In the genomic region with DNA sequence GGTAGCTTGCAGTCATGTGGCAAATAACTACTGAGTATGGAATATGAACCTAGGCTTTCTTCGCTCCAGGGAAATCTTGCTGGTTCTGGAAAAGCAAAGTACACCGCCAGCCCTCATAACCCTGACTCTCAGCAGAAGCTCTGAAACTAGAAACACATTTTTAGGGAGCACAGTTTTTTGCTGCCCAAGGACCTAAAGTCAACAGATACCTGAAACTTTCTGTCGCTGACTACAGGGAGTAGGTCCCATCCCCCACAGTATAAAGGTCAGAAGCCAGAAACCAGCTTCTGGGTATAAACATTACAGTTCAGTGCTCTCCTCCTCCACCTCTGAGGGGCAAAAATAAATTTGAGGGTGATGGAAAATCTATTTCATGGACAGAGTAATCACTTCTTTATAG, we compare ENCODE assay signal across 19 cellular contexts. TPM values are rescaled to one million over a fixed set of nuclear protein-coding genes. Genes with fewer than 3 reads are reported as not detected.
DNase-seq lines count a peak whose midpoint lies in the region; ATAC-seq, FAIRE-seq and TF ChIP-seq lines count a peak whose summit lies in the region.
"Had no signal": no experiment of that assay in that cellular context is flagged by ENCODE, and none has a peak within 500 bp of the region (broad histone marks: within the 10 kb centered on the region; RNA-seq: fewer than 3 reads in every experiment).

No MANE protein-coding gene starts in this region.

- H3K4me3 Mint-ChIP-seq in MCF 10A (ENCODE audit: unreplicated experiment) (no peak overlapping the region), WTC11 (0 out of 2 replicates have a peak overlapping the region, but pooled peaks have one; percentile 10)
- peak overlapping the region; percentile 37 to 85 for H3K4me3 Mint-ChIP-seq in stimulated activated naive CD8-positive, alpha-beta T cell treated with anti-CD3 and anti-CD28 coated beads, Interleukin-15, amount 100 ng/mL, for 72 hours

- no peak for ATAC-seq in WTC11
- ATAC-seq in left lobe of liver, result peak; percentile 65
- no peak for ATAC-seq in stimulated activated naive CD8-positive, alpha-beta T cell treated with anti-CD3 and anti-CD28 coated beads, Interleukin-15, amount 100 ng/mL, for 72 hours
- ATAC-seq: body of pancreas had no signal

- no peaks in the 10 kb centered on the region for H4K20me1 ChIP-seq in mammary epithelial cell (ENCODE audit: insufficient read depth, low read length)

- H3K36me3 ChIP-seq in mammary epithelial cell (ENCODE audit: insufficient read depth, low read length), result peaks cover 3% of the 10 kb centered on the region

- no peak overlapping the region for H3K4me2 ChIP-seq in mammary epithelial cell (ENCODE audit: insufficient read depth, low read depth, low read length)

- in situ Hi-C loops in mammary epithelial cell (cut with MboI; ENCODE audit: low sequenced_read_pairs in 2 of 2), result no loop called here

- no peaks in the 10 kb centered on the region for H3K9me3 Mint-ChIP-seq in MCF 10A (ENCODE audit: unreplicated experiment)
- H3K9me3 Mint-ChIP-seq in WTC11, result no peaks in the 10 kb centered on the region
- no peaks in the 10 kb centered on the region for H3K9me3 Mint-ChIP-seq in stimulated activated naive CD8-positive, alpha-beta T cell treated with anti-CD3 and anti-CD28 coated beads, Interleukin-15, amount 100 ng/mL, for 72 hours
- H3K9me3 Mint-ChIP-seq: naive B cell had no signal

- H3K4me3 ChIP-seq in mammary epithelial cell (replicated peaks in 1 of 3; ENCODE audit: insufficient read depth in 1 of 3, low read depth in 2 of 3, low read length in 3 of 3) (no peak overlapping the region), foreskin fibroblast (ENCODE audit: low read depth in 1 of 2, low read length in 2 of 2) (no peak overlapping the region)
- H3K4me3 ChIP-seq: body of pancreas, lung, SJCRH30 had no signal

- H3K27ac Mint-ChIP-seq in MCF 10A (ENCODE audit: low read depth, unreplicated experiment), result no peak overlapping the region
- H3K27ac Mint-ChIP-seq in WTC11, result peak overlapping the region; percentile 63
- peak overlapping the region in 1 of 2 donors; percentile 34 for H3K27ac Mint-ChIP-seq in stimulated activated naive CD8-positive, alpha-beta T cell treated with anti-CD3 and anti-CD28 coated beads, Interleukin-15, amount 100 ng/mL, for 72 hours

- TF ChIP-seq CTCF in mammary epithelial cell (conservative IDR thresholded peaks at IDR 0.05 in 1 of 2, IDR thresholded peaks at IDR 0.05 in 1 of 2; ENCODE audit: extremely low read depth in 1 of 2, insufficient read depth in 1 of 2, low read depth in 1 of 2, low read length in 2 of 2) (no peak), MCF 10A (IDR thresholded peaks at IDR 0.05; ENCODE audit: unreplicated experiment) (no peak), WTC11 (IDR thresholded peaks at IDR 0.05) (no peak), foreskin fibroblast (IDR thresholded peaks at IDR 0.05; ENCODE audit: low read depth, low read length) (no peak)

- CTCF ChIA-PET in mammary epithelial cell (lab: Charles Lee; ENCODE audit: low non-redundant PET) (no interaction called here), MCF 10A (lab: Yijun Ruan, JAX) (interaction anchor here (0.6 to 12.7 kb wide), 5 partner anchors 15 to 72 kb away, joined by 3 to 159 read pairs (median 3); no protein-coding TSS in a partner anchor), WTC11 (lab: Charles Lee) (interaction anchor here (0.7 to 4.7 kb wide), 5 partner anchors 13 to 136 kb away, joined by 3 to 28 read pairs (median 4); partner anchors contain the start of gene G3BP1)

- no peak for TF ChIP-seq POLR2A in GM12892 (IDR thresholded peaks at IDR 0.05; ENCODE audit: low read depth, low read length)

- H3K36me3 Mint-ChIP-seq in MCF 10A (ENCODE audit: insufficient read depth, unreplicated experiment) (peaks cover 21% of the 10 kb centered on the region), WTC11 (peaks cover 10% of the 10 kb centered on the region)

- H3K4me1 Mint-ChIP-seq in MCF 10A (ENCODE audit: insufficient read depth, unreplicated experiment) (peaks cover 36% of the 10 kb centered on the region), WTC11 (peaks cover 39% of the 10 kb centered on the region)
- peaks cover 59% of the 10 kb centered on the region for H3K4me1 Mint-ChIP-seq in stimulated activated naive CD8-positive, alpha-beta T cell treated with anti-CD3 and anti-CD28 coated beads, Interleukin-15, amount 100 ng/mL, for 72 hours

- no peak for FAIRE-seq in GM12892 (lab: Jason Lieb, UNC)

- H3K9me3 ChIP-seq in mammary epithelial cell (replicated peaks; ENCODE audit: insufficient read depth, low read length), result no peaks in the 10 kb centered on the region
- H3K9me3 ChIP-seq: body of pancreas, SJCRH30 had no signal

- peaks cover 59% of the 10 kb centered on the region for H3K79me2 ChIP-seq in mammary epithelial cell (ENCODE audit: insufficient read depth, low read length)

- DNase-seq in mammary epithelial cell, result no peak
- no peak for DNase-seq in MCF 10A (ENCODE audit: unreplicated experiment)
- no peak for DNase-seq in WTC11 (ENCODE audit: low spot score)
- DNase-seq in left lobe of liver (ENCODE audit: low spot score), result peak; percentile 67
- no peak for DNase-seq in stimulated activated naive CD8-positive, alpha-beta T cell treated with anti-CD3 and anti-CD28 coated beads, Interleukin-15, amount 100 ng/mL, for 72 hours
- DNase-seq in NOMO-1 treated with DMSO at 0.1 percent for 48 hours (lab: John Stamatoyannopoulos, UW; ENCODE audit: unreplicated experiment), result no peak
- DNase-seq in GM12892 (ENCODE audit: insufficient read length), result no peak
- no peak for DNase-seq in foreskin fibroblast
- DNase-seq: activated CD4-positive, CD25-positive, alpha-beta regulatory T cell treated with anti-CD3 and anti-CD28 coated beads, Interleukin-2, amount 50 U/mL, for 72 hours; activated CD8-positive, alpha-beta memory T cell treated with anti-CD3 and anti-CD28 coated beads, Interleukin-2, amount 50 U/mL, for 48 hours; activated naive CD4-positive, alpha-beta T cell treated with anti-CD3 and anti-CD28 coated beads, Interleukin-2, amount 50 U/mL, for 16 hours; dermis blood vessel endothelial cell; erythroblast; naive B cell; NCI-H2029 treated with DMSO at 0.1 percent for 48 hours; NCI-H510A treated with DMSO at 0.1 percent for 48 hours; SJCRH30 had no signal

- intact Hi-C loops in mammary epithelial cell (cut with micrococcal nuclease), result no loop called here
- intact Hi-C loops in MCF 10A (cut with micrococcal nuclease), result no loop called here

- no peaks in the 10 kb centered on the region for H3K27me3 ChIP-seq in mammary epithelial cell (ENCODE audit: insufficient read depth, low read length)
- H3K27me3 ChIP-seq: body of pancreas, SJCRH30 had no signal

- WGBS in mammary epithelial cell (ENCODE audit: low coverage, missing lambda C conversion rate), result 100% methylated on average over 3 of the region's 3 CpGs

- no TSS peak for BruUV-seq in mammary epithelial cell (replicated peaks; lab: Mats Ljungman, UMichigan)
- BruUV-seq in MCF 10A (replicated peaks; lab: Mats Ljungman, UMichigan), result no TSS peak

- no peak overlapping the region for H2AFZ ChIP-seq in mammary epithelial cell (ENCODE audit: low read depth, low read length)

- H3K27ac ChIP-seq in mammary epithelial cell (ENCODE audit: insufficient read depth, low read depth, low read length), result no peak overlapping the region
- H3K27ac ChIP-seq: body of pancreas, SJCRH30 had no signal

- H3K4me1 ChIP-seq in mammary epithelial cell (ENCODE audit: insufficient read depth, low read length), result peaks cover 26% of the 10 kb centered on the region
- H3K4me1 ChIP-seq: SJCRH30 had no signal

- H3K27me3 Mint-ChIP-seq in MCF 10A (ENCODE audit: insufficient read depth, unreplicated experiment) (no peaks in the 10 kb centered on the region), WTC11 (ENCODE audit: low read depth) (no peaks in the 10 kb centered on the region)
- no peaks in the 10 kb centered on the region for H3K27me3 Mint-ChIP-seq in stimulated activated naive CD8-positive, alpha-beta T cell treated with anti-CD3 and anti-CD28 coated beads, Interleukin-15, amount 100 ng/mL, for 72 hours
- H3K27me3 Mint-ChIP-seq: naive B cell had no signal

- H3K9ac ChIP-seq in mammary epithelial cell (ENCODE audit: insufficient read depth, low read length), result peak overlapping the region; percentile 2

- POLR2A ChIA-PET in MCF 10A (lab: Yijun Ruan, JAX), result interaction anchor here (0.7 to 7.2 kb wide), 5 partner anchors 11 to 503 kb away, joined by 3 to 162 read pairs (median 3); partner anchors contain the start of genes G3BP1 and GM2A
- POLR2A ChIA-PET in WTC11 (lab: Charles Lee), result interaction anchor here (0.6 to 1.3 kb wide), 2 partner anchors 16 to 39 kb away, joined by 3 to 4 read pairs; partner anchors contain the start of gene G3BP1

- dilution Hi-C loops in mammary epithelial cell (cut with HindIII; ENCODE audit: low sequenced_read_pairs), result no loop called here

TF ChIP-seq in WTC11, 78 proteins besides CTCF, POLR2A, EP300 and RAD21 (continues in another document):
- TF ChIP-seq FOXP1 (CRISPR knock-in tag; IDR thresholded peaks at IDR 0.05; ENCODE audit: borderline replicate concordance), result no peak
- no peak for TF ChIP-seq IRF2 (CRISPR knock-in tag; IDR thresholded peaks at IDR 0.05; ENCODE audit: borderline replicate concordance, low read depth)
- TF ChIP-seq NFYB (CRISPR knock-in tag; conservative IDR thresholded peaks at IDR 0.05; ENCODE audit: low read depth), result no peak

RNA-seq across cellular contexts. Expression of gene ATOX1, which starts 3.0 kb away (rescaled TPM):
- total RNA-seq in mammary epithelial cell (10 to 100 TPM; 27.0 to 89.2 TPM), MCF 10A (2022) (155 and 168 TPM in 2 replicates), WTC11 (2021) (76.4 to 79.3 TPM (median 77.4 TPM) in 3 replicates), left lobe of liver (72.9 TPM)
- polyA plus RNA-seq in mammary epithelial cell, result 310 TPM
- polyA minus RNA-seq in mammary epithelial cell, result 53.9 TPM
- 130 TPM for polyA plus RNA-seq in GM12892 (2012; ENCODE audit: missing spikeins)

RNA-seq across cellular contexts. Expression of gene G3BP1, which starts 16.4 kb away (rescaled TPM):
- 100 to 1,000 TPM; 193 to 252 TPM for total RNA-seq in mammary epithelial cell
- 82.5 TPM for polyA plus RNA-seq in mammary epithelial cell
- polyA minus RNA-seq in mammary epithelial cell, result 346 TPM
- 279 and 282 TPM in 2 replicates for total RNA-seq in MCF 10A (2022)
- 396 to 413 TPM (median 400 TPM) in 3 replicates for total RNA-seq in WTC11 (2021)
- 90.0 TPM for total RNA-seq in left lobe of liver
- 110 TPM for polyA plus RNA-seq in GM12892 (2012; ENCODE audit: missing spikeins)
